10 cellular contexts compared by ENCODE assay signal in the genomic region with DNA sequence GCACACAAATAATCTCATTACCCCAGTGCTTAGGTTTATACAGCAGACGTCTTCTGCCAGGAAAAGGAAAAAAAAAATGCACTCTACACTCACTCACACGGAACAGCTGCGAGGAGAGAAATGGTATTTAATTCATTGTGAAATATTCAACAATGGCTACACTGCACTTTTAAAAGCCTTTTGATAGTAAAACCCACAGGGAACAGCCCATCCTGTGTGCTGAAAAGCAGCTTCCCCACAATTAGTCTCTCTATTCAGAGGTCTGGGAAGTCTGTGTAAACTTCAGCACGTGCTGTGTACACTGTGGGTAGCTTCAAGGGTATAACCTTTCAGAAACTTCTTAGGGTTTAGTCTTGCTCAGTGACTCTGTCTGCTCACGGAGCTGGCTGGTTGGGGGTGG. TPM values are rescaled to one million over a fixed set of nuclear protein-coding genes. Genes with fewer than 3 reads are reported as not detected.
DNase-seq lines count a peak whose midpoint lies in the region; ATAC-seq, FAIRE-seq and TF ChIP-seq lines count a peak whose summit lies in the region.
"Had no signal": no experiment of that assay in that cellular context is flagged by ENCODE, and none has a peak within 500 bp of the region (broad histone marks: within the 10 kb centered on the region; RNA-seq: fewer than 3 reads in every experiment).

No MANE protein-coding gene starts in this region.

- H3K4me3 Mint-ChIP-seq in astrocyte (ENCODE audit: unreplicated experiment) (peak overlapping the region; percentile 30), natural killer cell (peak overlapping the region; percentile 7), HFFc6 (no peak overlapping the region)

- H3K36me3 Mint-ChIP-seq in astrocyte (ENCODE audit: low read depth, unreplicated experiment) (no peaks in the 10 kb centered on the region), natural killer cell (no peaks in the 10 kb centered on the region), HFFc6 (ENCODE audit: low read depth) (no peaks in the 10 kb centered on the region)

- H3K36me3 ChIP-seq in astrocyte (ENCODE audit: insufficient read depth, low read length) (no peaks in the 10 kb centered on the region), MG63 (no peaks in the 10 kb centered on the region)

- no peak overlapping the region for H3K27ac ChIP-seq in astrocyte (ENCODE audit: low read depth, low read length)

- peaks cover 13% of the 10 kb centered on the region for H3K4me1 Mint-ChIP-seq in astrocyte (ENCODE audit: low read depth, unreplicated experiment)
- H3K4me1 Mint-ChIP-seq in natural killer cell, result peaks cover 24 to 28% of the 10 kb centered on the region in 2 donors
- peaks cover 20% of the 10 kb centered on the region for H3K4me1 Mint-ChIP-seq in HFFc6 (ENCODE audit: low read depth)

- H3K9me3 Mint-ChIP-seq in astrocyte (ENCODE audit: unreplicated experiment), result no peaks in the 10 kb centered on the region
- H3K9me3 Mint-ChIP-seq in natural killer cell, result no peaks in the 10 kb centered on the region
- H3K9me3 Mint-ChIP-seq in HFFc6, result no peaks in the 10 kb centered on the region

- ATAC-seq in natural killer cell (peak in 2 of 3 donors; percentile 28 to 52), GM19351 (IDR thresholded peaks at IDR 0.05; ENCODE audit: unreplicated experiment) (no peak)

- H3K27me3 ChIP-seq in astrocyte (ENCODE audit: insufficient read depth, low read length) (peaks cover 2% of the 10 kb centered on the region), MG63 (no peaks in the 10 kb centered on the region)

- TF ChIP-seq CTCF in astrocyte (IDR thresholded peaks at IDR 0.05; ENCODE audit: insufficient read depth, low read depth, low read length) (no peak), natural killer cell (IDR thresholded peaks at IDR 0.05) (no peak), HFFc6 (IDR thresholded peaks at IDR 0.05) (no peak)

- H3K79me2 ChIP-seq in astrocyte (ENCODE audit: insufficient read depth, low read length), result no peaks in the 10 kb centered on the region

- intact Hi-C loops in natural killer cell (cut with micrococcal nuclease), result no loop called here

- peaks cover 4% of the 10 kb centered on the region for H3K4me1 ChIP-seq in astrocyte (ENCODE audit: insufficient read depth, low read length)

- H3K9me3 ChIP-seq in astrocyte (ENCODE audit: insufficient read depth, low read depth, low read length), result no peaks in the 10 kb centered on the region
- no peaks in the 10 kb centered on the region for H3K9me3 ChIP-seq in MG63

- H3K27me3 Mint-ChIP-seq in astrocyte (ENCODE audit: low read depth, unreplicated experiment) (peaks cover 2% of the 10 kb centered on the region), natural killer cell (ENCODE audit: low read depth in 2 of 2) (peaks cover 10 to 20% of the 10 kb centered on the region in 2 donors), HFFc6 (ENCODE audit: insufficient read depth) (peaks cover 4% of the 10 kb centered on the region)

- FAIRE-seq in astrocyte (lab: Jason Lieb, UNC), result no peak
- FAIRE-seq: GM18507, TTC549 had no signal

- H3K4me3 ChIP-seq in astrocyte (ENCODE audit: insufficient read depth, low read depth, low read length), result no peak overlapping the region
- H3K4me3 ChIP-seq in MG63, result no peak overlapping the region

- no peak overlapping the region for H3K27ac Mint-ChIP-seq in astrocyte (ENCODE audit: unreplicated experiment)
- peak overlapping the region in 1 of 2 donors; percentile 44 for H3K27ac Mint-ChIP-seq in natural killer cell
- H3K27ac Mint-ChIP-seq in HFFc6, result no peak overlapping the region

- H2AFZ ChIP-seq in astrocyte (ENCODE audit: low read depth, low read length), result peak overlapping the region; percentile 30

- H3K4me2 ChIP-seq in astrocyte (ENCODE audit: low read length), result peak overlapping the region; percentile 23

- DNase-seq in COLO829 (ENCODE audit: low spot score) (peak; percentile 74), NCI-H1092 treated with DMSO at 0.1 percent for 48 hours (lab: John Stamatoyannopoulos, UW) (peak; percentile 29), astrocyte (ENCODE audit: low read depth) (no peak), natural killer cell (no peak), MG63 (no peak), T1000 (lab: John Stamatoyannopoulos, UW) (no peak), HFFc6 (no peak)

- no peaks in the 10 kb centered on the region for H4K20me1 ChIP-seq in astrocyte (ENCODE audit: insufficient read depth, low read length)

- H3K9ac ChIP-seq in astrocyte (ENCODE audit: low read length), result no peak overlapping the region

RNA-seq across cellular contexts. Expression of a gene that starts 42.7 kb away (rescaled TPM):
- total RNA-seq in astrocyte (87.7 and 107 TPM in 2 replicates), natural killer cell (100 to 1,000 TPM; 532 to 684 (median 589) TPM)
- total RNA-seq in MG63 (2014; rRNA removed; shearing (Covaris generic); ENCODE audit: low replicate concordance), result 69.8 and 70.5 TPM in 2 replicates
- total RNA-seq in HFFc6 (2021; fragmentation: NEBNext Ultra II Directional; extraction: Animal tissue kit (Norgen Biotek cat#: 25700)), result 10 to 100 TPM; 55.2 to 78.6 (median 73.2) TPM

Comparison
In these comparisons a context has a peak if more than half of its experiments do, and no peak if none do; other contexts are left out.
1. DNase-seq: peak in COLO829 (single experiment) and NCI-H1092 treated with DMSO at 0.1 percent for 48 hours (single experiment); none in astrocyte (single experiment), natural killer cell (single experiment), MG63 (single experiment), T1000 (single experiment) and HFFc6 (single experiment).